Comparison of ENCODE assay signal across 8 cellular contexts in the genomic region with DNA sequence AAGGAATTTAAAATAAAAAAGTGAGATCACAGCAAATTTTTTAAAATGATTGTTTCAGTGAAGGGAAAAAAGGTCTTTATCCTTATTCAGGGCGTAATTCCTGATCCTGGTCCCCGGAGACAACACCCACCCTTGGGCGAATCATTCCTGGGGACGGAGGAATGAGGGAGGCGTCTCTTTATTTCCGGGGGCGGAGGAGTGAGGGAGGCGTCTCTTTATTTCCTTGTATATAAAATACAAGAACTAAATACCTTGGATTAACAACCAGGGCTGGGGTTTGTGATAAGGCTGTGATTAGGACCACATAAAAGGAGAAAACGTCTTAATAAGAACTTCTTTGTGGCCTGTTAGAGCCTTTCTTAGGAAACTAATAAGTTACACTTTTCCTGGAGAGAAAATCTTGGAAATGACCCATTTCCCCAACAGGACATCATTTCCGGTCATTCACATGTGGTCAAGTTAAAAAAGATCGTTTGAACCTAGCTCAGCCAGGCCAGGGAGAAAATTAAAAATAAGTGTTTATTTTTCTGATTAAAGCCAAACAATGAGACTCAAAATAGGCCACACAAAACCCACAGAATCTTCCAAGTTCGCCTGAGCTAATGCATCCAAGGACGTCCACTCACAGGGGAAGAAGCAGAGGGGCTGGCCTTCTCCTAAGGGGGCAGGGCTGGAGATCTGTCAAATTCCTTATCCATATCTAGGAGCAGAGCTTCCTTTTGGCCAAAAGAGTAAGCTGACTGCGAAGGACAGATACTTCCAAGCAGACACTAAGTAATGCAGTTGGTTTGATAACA.
DNase-seq lines count a peak whose midpoint lies in the region; ATAC-seq and TF ChIP-seq lines count a peak whose summit lies in the region.

No MANE protein-coding gene starts in this region.

- H3K27me3 ChIP-seq in GM23248 (replicated peaks; ENCODE audit: insufficient read depth) (no peaks in the 10 kb centered on the region), body of pancreas (no peaks in the 10 kb centered on the region), heart right ventricle (no peaks in the 10 kb centered on the region), sigmoid colon (no peaks in the 10 kb centered on the region)

- TF ChIP-seq CTCF in body of pancreas (IDR thresholded peaks at IDR 0.05) (no peak), heart right ventricle (IDR thresholded peaks at IDR 0.05) (no peak), sigmoid colon (IDR thresholded peaks at IDR 0.05) (no peak)

- H3K4me2 ChIP-seq in GM23248 (ENCODE audit: unreplicated experiment), result no peak overlapping the region

- in situ Hi-C loops in GM23248 (cut with MboI), result no loop called here

- peaks cover 20% of the 10 kb centered on the region for H3K4me1 ChIP-seq in GM23248 (ENCODE audit: insufficient read depth)
- H3K4me1 ChIP-seq in body of pancreas, result peaks cover 73% of the 10 kb centered on the region
- H3K4me1 ChIP-seq in heart right ventricle, result peaks cover 4 to 63% (median 48%) of the 10 kb centered on the region in 9 donors
- peaks cover 0 to 75% (median 63%) of the 10 kb centered on the region in 4 donors for H3K4me1 ChIP-seq in sigmoid colon

- ATAC-seq in body of pancreas (no peak), heart right ventricle (peak; percentile 11 to 69 (median 52))

- no peak overlapping the region for H3K4me3 ChIP-seq in GM23248
- no peak overlapping the region for H3K4me3 ChIP-seq in body of pancreas
- H3K4me3 ChIP-seq in heart right ventricle, result no peak overlapping the region
- H3K4me3 ChIP-seq in sigmoid colon, result no peak overlapping the region

- H3F3A ChIP-seq in GM23248 (ENCODE audit: insufficient read depth), result 0 out of 2 replicates have a peak, but pooled peaks cover 10% of the 10 kb centered on the region

- intact Hi-C loops in body of pancreas (cut with DNase I), result no loop called here
- intact Hi-C loops in heart right ventricle (cut with DNase I), result loop anchor here in 7 of 10 donors (2.0 to 10.0 kb wide), 6 partner anchors 37 to 99 kb away; partner anchors contain the start of gene NXN (in 5 of the 7)
- intact Hi-C loops in sigmoid colon (cut with DNase I), result loop anchor here (5.0 kb wide), 1 partner anchor 92 kb away; no protein-coding TSS in a partner anchor
- intact Hi-C loops in posterior vena cava (cut with DNase I), result no loop called here

- H3K9ac ChIP-seq in GM23248, result no peak overlapping the region

- DNase-seq in GM23248, result peak; percentile 31
- peak in 1 of 4 donors; percentile 31 for DNase-seq in body of pancreas
- DNase-seq in heart right ventricle, result peak in 1 of 2 donors; percentile 73
- no peak for DNase-seq in sigmoid colon
- no peak for DNase-seq in posterior vena cava (ENCODE audit: low spot score)
- no peak for DNase-seq in DMS 273 treated with DMSO at 0.1 percent for 48 hours (lab: John Stamatoyannopoulos, UW)
- no peak for DNase-seq in hippocampal formation (lab: John Stamatoyannopoulos, UW)
- DNase-seq in activated naive CD4-positive, alpha-beta T cell treated with anti-CD3 and anti-CD28 coated beads, Interleukin-2, amount 50 U/mL, for 16 hours, result no peak

- H3K36me3 ChIP-seq in GM23248 (ENCODE audit: low read depth) (no peaks in the 10 kb centered on the region), body of pancreas (replicated peaks in 1 of 2; ENCODE audit: insufficient read depth in 1 of 2, low read depth in 2 of 2) (no peaks in the 10 kb centered on the region), heart right ventricle (no peaks in the 10 kb centered on the region), sigmoid colon (no peaks in the 10 kb centered on the region)

- peaks cover 53% of the 10 kb centered on the region for H3K79me2 ChIP-seq in GM23248 (ENCODE audit: insufficient read depth)

- WGBS in GM23248 (ENCODE audit: low coverage in 1 of 2, low lambda C conversion rate in 2 of 2, missing lambda C conversion rate in 2 of 2), 2 experiments, result 57 to 62% methylated on average over 14 of the region's 14 CpGs
- 45 to 46% methylated on average over 14 of the region's 14 CpGs for WGBS in body of pancreas, 2 donors
- 37 to 48% methylated on average over 14 of the region's 14 CpGs for WGBS in heart right ventricle, 2 donors
- 35 to 64% methylated on average over 14 of the region's 14 CpGs for WGBS in sigmoid colon, 2 donors

- TF ChIP-seq EP300 in sigmoid colon (IDR thresholded peaks at IDR 0.05), result no peak

- H3K9me2 ChIP-seq in GM23248 (ENCODE audit: insufficient read depth), result no peaks in the 10 kb centered on the region

- no peak overlapping the region for H2AFZ ChIP-seq in GM23248

- TF ChIP-seq POLR2A in body of pancreas (IDR thresholded peaks at IDR 0.05) (no peak), sigmoid colon (IDR thresholded peaks at IDR 0.05) (no peak)

- no peaks in the 10 kb centered on the region for H3K9me3 ChIP-seq in GM23248 (ENCODE audit: low read depth)
- no peaks in the 10 kb centered on the region for H3K9me3 ChIP-seq in body of pancreas
- no peaks in the 10 kb centered on the region for H3K9me3 ChIP-seq in heart right ventricle
- H3K9me3 ChIP-seq in sigmoid colon, result no peaks in the 10 kb centered on the region

- peak overlapping the region; percentile 15 for H3K27ac ChIP-seq in GM23248
- H3K27ac ChIP-seq in body of pancreas, result peak overlapping the region; percentile 75 to 88 (median 86)
- peak overlapping the region; percentile 5 to 91 (median 81) for H3K27ac ChIP-seq in heart right ventricle
- peak overlapping the region; percentile 80 to 90 (median 87) for H3K27ac ChIP-seq in sigmoid colon

- no peaks in the 10 kb centered on the region for H4K20me1 ChIP-seq in GM23248 (ENCODE audit: insufficient read depth)

Comparison
In these comparisons a context has a peak if more than half of its experiments do, and no peak if none do; other contexts are left out.
1. H3K27ac ChIP-seq: peak in every context shown above with its lines; median percentile 87 in sigmoid colon; 86 in body of pancreas; 81 in heart right ventricle; 15 in GM23248.
2. intact Hi-C loops: an anchor here in heart right ventricle (2.0 to 10.0 kb wide) and sigmoid colon (5.0 kb wide); none called in body of pancreas and posterior vena cava.